8 cellular contexts compared by ENCODE assay signal in the genomic region with DNA sequence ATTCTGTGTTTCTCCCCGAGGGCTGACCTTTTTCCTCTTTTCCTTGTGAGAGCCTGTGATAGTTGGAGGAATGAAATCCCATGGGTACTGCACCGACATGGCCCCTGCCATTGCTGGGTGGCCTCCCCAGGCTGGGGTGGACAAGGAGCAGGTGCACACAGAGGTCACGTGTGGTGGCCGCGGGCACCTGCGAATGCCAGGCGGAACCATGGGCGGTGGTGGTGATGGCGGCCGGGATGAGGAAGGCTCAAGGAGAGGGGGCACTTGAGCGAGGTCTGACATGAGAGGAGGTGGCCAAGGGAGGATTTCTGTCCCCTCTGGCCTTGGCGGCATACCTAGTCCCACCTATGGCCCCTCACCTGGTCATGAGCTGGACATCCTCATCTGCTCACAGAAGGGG.
"Had no signal": no experiment of that assay in that cellular context is flagged by ENCODE, and none has a peak within 500 bp of the region (broad histone marks: within the 10 kb centered on the region; RNA-seq: fewer than 3 reads in every experiment).

No MANE protein-coding gene starts in this region.

- DNase-seq: GDM1, GF-D8 had no signal

- ATAC-seq: GM12878 had no signal

- FAIRE-seq: G401.6, GM12878, GM12891, GM12892, GM18507, GM19239 had no signal

- H3K4me3 ChIP-seq: GM12878 had no signal
